In the genomic region with DNA sequence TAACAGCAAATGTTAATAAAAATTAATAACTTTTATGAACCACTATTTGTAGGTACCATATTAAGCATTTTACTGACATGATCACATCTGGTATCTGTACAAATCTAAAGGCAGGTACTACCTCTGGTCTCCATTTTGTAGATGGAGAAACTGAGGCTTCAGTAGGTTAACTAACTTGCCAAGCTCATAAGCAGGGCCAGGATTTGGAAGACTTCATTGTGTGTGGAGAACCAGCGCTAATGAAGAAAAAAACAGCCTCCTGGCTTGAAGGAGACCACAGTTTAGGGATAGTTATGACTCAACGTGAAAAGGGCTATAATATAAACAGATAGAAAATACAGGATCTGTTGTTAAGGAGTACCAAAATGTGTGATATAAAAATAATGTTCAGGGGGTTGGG, we compare ENCODE assay signal across 8 cellular contexts. TPM values are rescaled to one million over a fixed set of nuclear protein-coding genes. Genes with fewer than 3 reads are reported as not detected.
DNase-seq lines count a peak whose midpoint lies in the region; ATAC-seq and TF ChIP-seq lines count a peak whose summit lies in the region.

No MANE protein-coding gene starts in this region.

- H3K9me3 ChIP-seq in SJCRH30 (replicated peaks): no peaks in the 10 kb centered on the region

- no peaks in the 10 kb centered on the region for H3K27me3 ChIP-seq in SJCRH30

- peaks cover 8% of the 10 kb centered on the region for H3K4me1 ChIP-seq in SJCRH30

- no peak for ATAC-seq in GM18858 (IDR thresholded peaks at IDR 0.05; ENCODE audit: unreplicated experiment)

- H3K36me3 ChIP-seq in SJCRH30: peaks cover 13% of the 10 kb centered on the region

- H3K4me3 ChIP-seq in GM12865 (ENCODE audit: low read depth, low read length): peak overlapping the region; percentile 93
- peak overlapping the region; percentile 77 for H3K4me3 ChIP-seq in SJCRH30
- peak overlapping the region; percentile 89 for H3K4me3 ChIP-seq in fibroblast of mammary gland (ENCODE audit: control insufficient read depth, low read depth, low read length)
- peak overlapping the region; percentile 90 for H3K4me3 ChIP-seq in retinal pigment epithelial cell (ENCODE audit: low read length)

- no peak overlapping the region for H3K27ac ChIP-seq in SJCRH30

- TF ChIP-seq CTCF in GM12865 (IDR thresholded peaks at IDR 0.05; ENCODE audit: insufficient read depth, low read depth, low read length, missing control alignments): no peak
- no peak for TF ChIP-seq CTCF in fibroblast of mammary gland (conservative IDR thresholded peaks at IDR 0.05; ENCODE audit: control insufficient read depth, insufficient read depth, low read depth, low read length)
- TF ChIP-seq CTCF in retinal pigment epithelial cell (conservative IDR thresholded peaks at IDR 0.05; ENCODE audit: low read depth, low read length): no peak

- DNase-seq in GM12865 (ENCODE audit: low read depth): no peak
- no peak for DNase-seq in SJCRH30
- DNase-seq in fibroblast of mammary gland (ENCODE audit: low read depth): no peak
- no peak for DNase-seq in retinal pigment epithelial cell (ENCODE audit: low read depth)
- no peak for DNase-seq in NCI-H1694 treated with DMSO at 0.1 percent for 48 hours (lab: John Stamatoyannopoulos, UW)
- no peak for DNase-seq in cerebellum (ENCODE audit: low spot score)
- DNase-seq in GDM1 (lab: John Stamatoyannopoulos, UW): no peak

RNA-seq across cellular contexts. Expression of a gene that starts 1.0 kb away (rescaled TPM):
- 49.4 and 63.5 TPM in 2 replicates for total RNA-seq in SJCRH30 (2014; rRNA removed; shearing (Covaris generic))
- 10.7 TPM for total RNA-seq in cerebellum

RNA-seq across cellular contexts. Expression of a gene that starts 1.1 kb away (rescaled TPM):
- 53.3 and 59.8 TPM in 2 replicates for total RNA-seq in SJCRH30 (2014; rRNA removed; shearing (Covaris generic))
- total RNA-seq in cerebellum: 15.6 TPM

RNA-seq across cellular contexts. Expression of a gene that starts 57.1 kb away (rescaled TPM):
- total RNA-seq in SJCRH30 (2014; rRNA removed; shearing (Covaris generic)): 33.7 and 38.4 TPM in 2 replicates
- 30.2 TPM for total RNA-seq in cerebellum
